In the genomic region with DNA sequence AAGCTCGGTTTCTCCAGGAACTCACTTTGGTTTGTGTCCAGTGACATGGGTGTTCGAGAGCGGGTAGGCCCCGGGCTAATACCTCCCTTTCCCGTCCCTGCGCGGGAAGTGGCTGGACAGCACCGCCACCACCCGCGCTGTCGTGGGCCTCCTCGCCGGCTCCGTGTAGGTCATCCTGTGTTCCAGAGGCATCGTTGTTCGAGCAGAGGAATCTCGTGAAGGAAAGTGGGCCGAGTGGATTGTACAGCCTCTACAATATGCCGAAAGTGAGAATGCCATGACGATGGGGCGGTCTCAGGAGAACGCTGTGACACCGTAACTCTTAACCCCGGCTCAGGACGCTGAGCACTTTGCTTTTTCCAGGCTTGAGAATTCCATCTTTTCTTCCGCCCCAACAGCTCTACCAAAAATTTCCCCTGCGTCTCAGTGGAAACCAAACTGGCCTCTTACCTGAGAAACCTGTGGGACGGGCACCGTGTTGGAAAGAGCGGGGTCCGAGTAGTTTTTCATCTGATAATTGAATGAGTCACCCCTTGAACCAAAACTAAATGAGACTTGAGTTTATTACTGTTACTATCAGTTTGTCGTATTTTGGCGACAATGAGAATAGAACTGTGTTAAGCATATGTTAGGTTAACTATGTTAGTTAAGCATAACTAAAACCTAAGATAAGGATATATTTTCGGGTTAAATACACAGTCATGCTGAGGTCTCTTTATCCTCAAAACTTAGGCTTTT, we compare ENCODE assay signal across 1 cellular context.
TF ChIP-seq lines count a peak whose summit lies in the region.

No MANE protein-coding gene starts in this region.

TF ChIP-seq in K562, 482 proteins besides CTCF, POLR2A, EP300 and RAD21 (continued from another document):
- TF ChIP-seq, protein P1, sequence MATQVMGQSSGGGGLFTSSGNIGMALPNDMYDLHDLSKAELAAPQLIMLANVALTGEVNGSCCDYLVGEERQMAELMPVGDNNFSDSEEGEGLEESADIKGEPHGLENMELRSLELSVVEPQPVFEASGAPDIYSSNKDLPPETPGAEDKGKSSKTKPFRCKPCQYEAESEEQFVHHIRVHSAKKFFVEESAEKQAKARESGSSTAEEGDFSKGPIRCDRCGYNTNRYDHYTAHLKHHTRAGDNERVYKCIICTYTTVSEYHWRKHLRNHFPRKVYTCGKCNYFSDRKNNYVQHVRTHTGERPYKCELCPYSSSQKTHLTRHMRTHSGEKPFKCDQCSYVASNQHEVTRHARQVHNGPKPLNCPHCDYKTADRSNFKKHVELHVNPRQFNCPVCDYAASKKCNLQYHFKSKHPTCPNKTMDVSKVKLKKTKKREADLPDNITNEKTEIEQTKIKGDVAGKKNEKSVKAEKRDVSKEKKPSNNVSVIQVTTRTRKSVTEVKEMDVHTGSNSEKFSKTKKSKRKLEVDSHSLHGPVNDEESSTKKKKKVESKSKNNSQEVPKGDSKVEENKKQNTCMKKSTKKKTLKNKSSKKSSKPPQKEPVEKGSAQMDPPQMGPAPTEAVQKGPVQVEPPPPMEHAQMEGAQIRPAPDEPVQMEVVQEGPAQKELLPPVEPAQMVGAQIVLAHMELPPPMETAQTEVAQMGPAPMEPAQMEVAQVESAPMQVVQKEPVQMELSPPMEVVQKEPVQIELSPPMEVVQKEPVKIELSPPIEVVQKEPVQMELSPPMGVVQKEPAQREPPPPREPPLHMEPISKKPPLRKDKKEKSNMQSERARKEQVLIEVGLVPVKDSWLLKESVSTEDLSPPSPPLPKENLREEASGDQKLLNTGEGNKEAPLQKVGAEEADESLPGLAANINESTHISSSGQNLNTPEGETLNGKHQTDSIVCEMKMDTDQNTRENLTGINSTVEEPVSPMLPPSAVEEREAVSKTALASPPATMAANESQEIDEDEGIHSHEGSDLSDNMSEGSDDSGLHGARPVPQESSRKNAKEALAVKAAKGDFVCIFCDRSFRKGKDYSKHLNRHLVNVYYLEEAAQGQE (CRISPR knock-in tag; IDR thresholded peaks at IDR 0.05; ENCODE audit: low read depth): peak; percentile 64; the same call in 1 of the 2 replicates
- TF ChIP-seq E2F3 (CRISPR knock-in tag; IDR thresholded peaks at IDR 0.05) (0 out of 2 replicates have a peak, but pooled peaks have one; percentile 24), PHB (CRISPR knock-in tag; IDR thresholded peaks at IDR 0.05) (0 out of 2 replicates have a peak, but pooled peaks have one; percentile 31), ZFX (CRISPR knock-in tag; IDR thresholded peaks at IDR 0.05) (peak; percentile 73), POLR2G (IDR thresholded peaks at IDR 0.05; ENCODE audit: low read depth, low read length) (peak; percentile 64), SIN3A (IDR thresholded peaks at IDR 0.05; ENCODE audit: borderline replicate concordance in 2 of 2, control insufficient read depth in 1 of 2, low read depth in 2 of 2, low read length in 2 of 2) (peak; percentile 10 to 82; a peak in 2 of 4 replicates), RBBP5 (IDR thresholded peaks at IDR 0.05; ENCODE audit: borderline replicate concordance, insufficient read depth, low read length, poor library complexity, severe bottlenecking) (peak; percentile 33), HDAC2 (IDR thresholded peaks at IDR 0.05) (0 out of 2 replicates have a peak, but pooled peaks have one; percentile 52), NFIC (IDR thresholded peaks at IDR 0.05) (0 out of 2 replicates have a peak, but pooled peaks have one; percentile 12), TAF15 (IDR thresholded peaks at IDR 0.05; ENCODE audit: low read depth, low read length) (no peak), SAP30 (IDR thresholded peaks at IDR 0.05; ENCODE audit: borderline replicate concordance, insufficient read depth, low read depth, low read length, poor library complexity, severe bottlenecking) (peak; percentile 72), JUND (IDR thresholded peaks at IDR 0.05; ENCODE audit: borderline replicate concordance, low read depth, low read length) (peak; percentile 72; the same call in 1 of the 2 replicates), JUND (tag; IDR thresholded peaks at IDR 0.05; ENCODE audit: borderline replicate concordance, low read depth, low read length) (no peak), KDM5B (IDR thresholded peaks at IDR 0.05; ENCODE audit: insufficient replicate concordance, low read depth, low read length) (peak; percentile 34), PHF8 (IDR thresholded peaks at IDR 0.05; ENCODE audit: borderline replicate concordance, low read length) (peak; percentile 83; the same call in 1 of the 2 replicates), ZNF408 (CRISPR knock-in tag; IDR thresholded peaks at IDR 0.05; ENCODE audit: low read depth) (no peak), MAZ (CRISPR knock-in tag; conservative IDR thresholded peaks at IDR 0.05 in 1 of 2, IDR thresholded peaks at IDR 0.05 in 1 of 2) (0 out of 4 replicates have a peak, but pooled peaks of 1 of the 2 experiments have one; percentile 8)
- TF ChIP-seq, protein P2, sequence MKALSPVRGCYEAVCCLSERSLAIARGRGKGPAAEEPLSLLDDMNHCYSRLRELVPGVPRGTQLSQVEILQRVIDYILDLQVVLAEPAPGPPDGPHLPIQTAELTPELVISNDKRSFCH (CRISPR knock-in tag; IDR thresholded peaks at IDR 0.05): no peak
- TF ChIP-seq, protein P2 (tag; IDR thresholded peaks at IDR 0.05): no peak
- TF ChIP-seq, protein P3, sequence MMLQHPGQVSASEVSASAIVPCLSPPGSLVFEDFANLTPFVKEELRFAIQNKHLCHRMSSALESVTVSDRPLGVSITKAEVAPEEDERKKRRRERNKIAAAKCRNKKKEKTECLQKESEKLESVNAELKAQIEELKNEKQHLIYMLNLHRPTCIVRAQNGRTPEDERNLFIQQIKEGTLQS (IDR thresholded peaks at IDR 0.05): peak; percentile 76
- TF ChIP-seq, protein P3 (CRISPR knock-in tag; conservative IDR thresholded peaks at IDR 0.05): no peak
- TF ChIP-seq, protein P4, sequence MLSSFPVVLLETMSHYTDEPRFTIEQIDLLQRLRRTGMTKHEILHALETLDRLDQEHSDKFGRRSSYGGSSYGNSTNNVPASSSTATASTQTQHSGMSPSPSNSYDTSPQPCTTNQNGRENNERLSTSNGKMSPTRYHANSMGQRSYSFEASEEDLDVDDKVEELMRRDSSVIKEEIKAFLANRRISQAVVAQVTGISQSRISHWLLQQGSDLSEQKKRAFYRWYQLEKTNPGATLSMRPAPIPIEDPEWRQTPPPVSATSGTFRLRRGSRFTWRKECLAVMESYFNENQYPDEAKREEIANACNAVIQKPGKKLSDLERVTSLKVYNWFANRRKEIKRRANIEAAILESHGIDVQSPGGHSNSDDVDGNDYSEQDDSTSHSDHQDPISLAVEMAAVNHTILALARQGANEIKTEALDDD (IDR thresholded peaks at IDR 0.05): peak; percentile 61; the same call in 1 of the 2 replicates
- TF ChIP-seq, protein P5, sequence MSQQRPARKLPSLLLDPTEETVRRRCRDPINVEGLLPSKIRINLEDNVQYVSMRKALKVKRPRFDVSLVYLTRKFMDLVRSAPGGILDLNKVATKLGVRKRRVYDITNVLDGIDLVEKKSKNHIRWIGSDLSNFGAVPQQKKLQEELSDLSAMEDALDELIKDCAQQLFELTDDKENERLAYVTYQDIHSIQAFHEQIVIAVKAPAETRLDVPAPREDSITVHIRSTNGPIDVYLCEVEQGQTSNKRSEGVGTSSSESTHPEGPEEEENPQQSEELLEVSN (IDR thresholded peaks at IDR 0.05; ENCODE audit: borderline replicate concordance in 1 of 2, extremely low read depth in 1 of 2, insufficient read depth in 1 of 2, insufficient read length in 1 of 2, low read depth in 1 of 2, low read length in 1 of 2, poor library complexity in 1 of 2, severe bottlenecking in 1 of 2): peak; percentile 16 to 41
